8 cellular contexts compared by ENCODE assay signal in genomic region chr20:56359212-56360132, GRCh38. TPM values are rescaled to one million over a fixed set of nuclear protein-coding genes. Genes with fewer than 3 reads are reported as not detected.
A peak's percentile ranks its signal among the peaks of the same experiment; 100 is the strongest.
DNase-seq lines count a peak whose midpoint lies in the region; ATAC-seq, FAIRE-seq and TF ChIP-seq lines count a peak whose summit lies in the region.

No MANE protein-coding gene starts in this region.

- H3K36me3 ChIP-seq in endothelial cell of umbilical vein (ENCODE audit: control insufficient read depth in 2 of 2, extremely low read depth in 1 of 2, insufficient read depth in 2 of 2, low read length in 2 of 2) = no peaks in the 10 kb centered on the region
- peaks cover 33% of the 10 kb centered on the region for H3K36me3 ChIP-seq in mesodermal cell (ENCODE audit: control insufficient read depth, insufficient read depth, low read length)
- H3K36me3 ChIP-seq in suprapubic skin = no peaks in the 10 kb centered on the region

- no peak for TF ChIP-seq POLR2A in endothelial cell of umbilical vein (IDR thresholded peaks at IDR 0.05; ENCODE audit: low read depth, low read length)
- TF ChIP-seq POLR2A in suprapubic skin (IDR thresholded peaks at IDR 0.05) = no peak

- H3K4me3 ChIP-seq in endothelial cell of umbilical vein (replicated peaks in 1 of 3; ENCODE audit: insufficient read depth in 1 of 3, low read depth in 1 of 3, low read length in 3 of 3) = peak overlapping the region; percentile 62 to 92 (median 73)
- peak overlapping the region; percentile 84 for H3K4me3 ChIP-seq in mesodermal cell (ENCODE audit: extremely low read depth, insufficient read depth, low read length, poor library complexity, severe bottlenecking)
- peak overlapping the region; percentile 99 for H3K4me3 ChIP-seq in suprapubic skin

- no peaks in the 10 kb centered on the region for H3K27me3 Mint-ChIP-seq in IgD-negative memory B cell

- peak; percentile 76 for FAIRE-seq in endothelial cell of umbilical vein (lab: Jason Lieb, UNC)

- H3K4me1 ChIP-seq in endothelial cell of umbilical vein (ENCODE audit: control insufficient read depth, extremely low read depth, insufficient read depth, low read length) (peaks cover 6% of the 10 kb centered on the region), mesodermal cell (ENCODE audit: control insufficient read depth, insufficient read depth, low read length, poor library complexity, severe bottlenecking) (peaks cover 12% of the 10 kb centered on the region), suprapubic skin (peaks cover 37% of the 10 kb centered on the region)

- H3K4me2 ChIP-seq in endothelial cell of umbilical vein (ENCODE audit: insufficient read depth, low read length) = peak overlapping the region; percentile 75

- BruUV-seq in endothelial cell of umbilical vein (replicated peaks; lab: Mats Ljungman, UMichigan) = no TSS peak

- CTCF ChIA-PET in endothelial cell of umbilical vein (lab: Charles Lee) = interaction anchor here (0.6 to 2.2 kb wide), 10 partner anchors 10 to 147 kb away, joined by 3 to 7 read pairs (median 4); partner anchors contain the start of genes AURKA, CASS4 and CSTF1

- dilution Hi-C loops in endothelial cell of umbilical vein (cut with MboI; ENCODE audit: extremely low pct_ligation_motif_present, low sequenced_read_pairs) = no loop called here

- H3K27ac ChIP-seq in VCaP (peak overlapping the region; percentile 88), endothelial cell of umbilical vein (ENCODE audit: insufficient read depth, low read depth, low read length) (peak overlapping the region; percentile 59), mesodermal cell (ENCODE audit: low read depth, low read length, severe bottlenecking) (peak overlapping the region; percentile 71), suprapubic skin (peak overlapping the region; percentile 96)

- TF ChIP-seq EP300 in suprapubic skin (IDR thresholded peaks at IDR 0.05) = no peak

- no peaks in the 10 kb centered on the region for H3K9me3 ChIP-seq in endothelial cell of umbilical vein (replicated peaks; ENCODE audit: control insufficient read depth, insufficient read depth, low read length)
- H3K9me3 ChIP-seq in mesodermal cell (ENCODE audit: control insufficient read depth, low read length) = no peaks in the 10 kb centered on the region
- no peaks in the 10 kb centered on the region for H3K9me3 ChIP-seq in suprapubic skin

- peaks cover 10 to 13% (median 13%) of the 10 kb centered on the region in 3 donors for H3K4me1 Mint-ChIP-seq in IgD-negative memory B cell

- peak overlapping the region; percentile 71 for H3K9ac ChIP-seq in endothelial cell of umbilical vein (replicated peaks; ENCODE audit: extremely low read depth, insufficient read depth, low read length)

- intact Hi-C loops in endothelial cell of umbilical vein (cut with micrococcal nuclease) = loop anchor here (2.0 kb wide), 1 partner anchor 59 kb away; no protein-coding TSS in a partner anchor

- H3K79me2 ChIP-seq in endothelial cell of umbilical vein (ENCODE audit: control insufficient read depth, insufficient read depth, low read length) = peaks cover 2% of the 10 kb centered on the region

- peak overlapping the region in 2 of 3 donors; percentile 31 to 59 for H3K27ac Mint-ChIP-seq in IgD-negative memory B cell

- H3K36me3 Mint-ChIP-seq in IgD-negative memory B cell = no peaks in the 10 kb centered on the region

- H3K9me3 Mint-ChIP-seq in IgD-negative memory B cell = no peaks in the 10 kb centered on the region

- H2AFZ ChIP-seq in endothelial cell of umbilical vein (ENCODE audit: low read depth, low read length) = peak overlapping the region; percentile 91

- no peaks in the 10 kb centered on the region for H3K9me1 ChIP-seq in endothelial cell of umbilical vein (replicated peaks; ENCODE audit: control insufficient read depth, extremely low read depth, insufficient read depth, low read length)

- DNase-seq in DMS114 treated with DMSO at 0.1 percent for 48 hours (lab: John Stamatoyannopoulos, UW; ENCODE audit: unreplicated experiment) = peak; percentile 16
- peak; percentile 76 for DNase-seq in endothelial cell of umbilical vein (ENCODE audit: low read depth, low spot score)
- DNase-seq in suprapubic skin (ENCODE audit: low spot score in 2 of 2) = peak; percentile 75 to 85
- no peak for DNase-seq in middle frontal gyrus (ENCODE audit: extremely low spot score, low spot score)

- POLR2A ChIA-PET in endothelial cell of umbilical vein (lab: Charles Lee) = interaction anchor here (1.4 kb wide), 1 partner anchor 33 kb away, joined by 6 read pairs; the partner anchor contains the start of genes AURKA and CSTF1

- peak overlapping the region; percentile 84 to 94 (median 92) for H3K4me3 Mint-ChIP-seq in IgD-negative memory B cell

- ATAC-seq in GM19455 (IDR thresholded peaks at IDR 0.05; ENCODE audit: unreplicated experiment) = peak; percentile 28

- TF ChIP-seq CTCF in VCaP (conservative IDR thresholded peaks at IDR 0.05) (no peak), endothelial cell of umbilical vein (IDR thresholded peaks at IDR 0.05; ENCODE audit: extremely low read depth in 1 of 2, insufficient read depth in 1 of 2, low read depth in 1 of 2, low read length in 2 of 2) (no peak), suprapubic skin (IDR thresholded peaks at IDR 0.05) (no peak)

- 22 to 34% methylated on average over 40 to 47 of the region's 51 CpGs for WGBS in mesodermal cell (ENCODE audit: insufficient coverage in 2 of 2), 2 experiments
- WGBS in suprapubic skin = 16% methylated on average over 31 of the region's 51 CpGs

- no peaks in the 10 kb centered on the region for H4K20me1 ChIP-seq in endothelial cell of umbilical vein (replicated peaks; ENCODE audit: control insufficient read depth, extremely low read depth, insufficient read depth, low read length)

- peaks cover 3 to 4% of the 10 kb centered on the region in 2 experiments for H3K27me3 ChIP-seq in endothelial cell of umbilical vein (ENCODE audit: control insufficient read depth in 2 of 2, insufficient read depth in 2 of 2, low read length in 2 of 2)
- H3K27me3 ChIP-seq in suprapubic skin = no peaks in the 10 kb centered on the region

TF ChIP-seq in endothelial cell of umbilical vein, 7 proteins besides CTCF, POLR2A, EP300 and RAD21 (continues in another document):
- TF ChIP-seq MAX (IDR thresholded peaks at IDR 0.05; ENCODE audit: insufficient read depth, insufficient read length) (no peak), MYC (IDR thresholded peaks at IDR 0.05; ENCODE audit: low read depth, low read length) (no peak)

RNA-seq across cellular contexts. Expression of gene FAM210B, which starts 0.7 kb away (rescaled TPM):
- polyA plus RNA-seq in IgD-negative memory B cell = 15.8 TPM
- total RNA-seq in endothelial cell of umbilical vein = 37.6 and 44.5 TPM in 2 replicates
- 20.6 and 24.6 TPM in 2 replicates for polyA plus RNA-seq in endothelial cell of umbilical vein
- polyA plus RNA-seq in endothelial cell of umbilical vein (2011; cell fraction: cytosol; rRNA removed) = 27.2 and 28.0 TPM in 2 replicates
- 8.3 and 8.8 TPM in 2 replicates for polyA plus RNA-seq in endothelial cell of umbilical vein (2011; cell fraction: nucleus; rRNA removed)
- 53.8 and 54.3 TPM in 2 replicates for polyA plus RNA-seq in endothelial cell of umbilical vein (2012)
- polyA minus RNA-seq in endothelial cell of umbilical vein = 24.2 and 29.9 TPM in 2 replicates
- 10.0 TPM for polyA minus RNA-seq in endothelial cell of umbilical vein (2011; cell fraction: cytosol; rRNA and poly(A)+ RNA removed)
- polyA minus RNA-seq in endothelial cell of umbilical vein (2011; cell fraction: nucleus; rRNA and poly(A)+ RNA removed) = 9.2 and 10.1 TPM in 2 replicates
- 68.3 TPM for polyA plus RNA-seq in mesodermal cell (2013, experiment 1 of 2)
- 66.5 TPM for polyA plus RNA-seq in mesodermal cell (2013, experiment 2 of 2)
- 10 to 100 TPM; 44.0 to 75.3 (median 58.4) TPM for total RNA-seq in suprapubic skin

RNA-seq across cellular contexts. Expression of gene AURKA, which starts 32.5 kb away (rescaled TPM):
- polyA plus RNA-seq in IgD-negative memory B cell = 0.95 TPM
- 56.9 and 57.6 TPM in 2 replicates for total RNA-seq in endothelial cell of umbilical vein
- polyA plus RNA-seq in endothelial cell of umbilical vein = 27.3 and 33.1 TPM in 2 replicates
- 41.0 and 42.5 TPM in 2 replicates for polyA plus RNA-seq in endothelial cell of umbilical vein (2011; cell fraction: cytosol; rRNA removed)
- 19.0 and 28.6 TPM in 2 replicates for polyA plus RNA-seq in endothelial cell of umbilical vein (2011; cell fraction: nucleus; rRNA removed)
- 29.7 and 55.3 TPM in 2 replicates for polyA plus RNA-seq in endothelial cell of umbilical vein (2012)
- 21.5 and 27.3 TPM in 2 replicates for polyA minus RNA-seq in endothelial cell of umbilical vein
- polyA minus RNA-seq in endothelial cell of umbilical vein (2011; cell fraction: cytosol; rRNA and poly(A)+ RNA removed) = 90.4 TPM
- 9.5 and 12.6 TPM in 2 replicates for polyA minus RNA-seq in endothelial cell of umbilical vein (2011; cell fraction: nucleus; rRNA and poly(A)+ RNA removed)
- polyA plus RNA-seq in mesodermal cell (2013, experiment 1 of 2) = 61.5 TPM
- polyA plus RNA-seq in mesodermal cell (2013, experiment 2 of 2) = 65.7 TPM
- 1 to 10 TPM; 2.1 to 5.7 (median 2.5) TPM for total RNA-seq in suprapubic skin

RNA-seq across cellular contexts. Expression of gene CSTF1, which starts 33.0 kb away (rescaled TPM):
- polyA plus RNA-seq in IgD-negative memory B cell (29.1 TPM), endothelial cell of umbilical vein (49.3 and 51.7 TPM in 2 replicates)
- total RNA-seq in endothelial cell of umbilical vein (32.9 and 39.6 TPM in 2 replicates), suprapubic skin (10 to 100 TPM; 28.6 to 38.3 (median 31.2) TPM)
- 38.8 and 41.4 TPM in 2 replicates for polyA plus RNA-seq in endothelial cell of umbilical vein (2011; cell fraction: cytosol; rRNA removed)
- polyA plus RNA-seq in endothelial cell of umbilical vein (2011; cell fraction: nucleus; rRNA removed) = 33.5 and 34.2 TPM in 2 replicates
- 33.9 and 43.3 TPM in 2 replicates for polyA plus RNA-seq in endothelial cell of umbilical vein (2012)
- 81.1 and 103 TPM in 2 replicates for polyA minus RNA-seq in endothelial cell of umbilical vein
- 56.4 TPM for polyA minus RNA-seq in endothelial cell of umbilical vein (2011; cell fraction: cytosol; rRNA and poly(A)+ RNA removed)
- polyA minus RNA-seq in endothelial cell of umbilical vein (2011; cell fraction: nucleus; rRNA and poly(A)+ RNA removed) = 19.8 and 31.0 TPM in 2 replicates
- polyA plus RNA-seq in mesodermal cell (2013, experiment 1 of 2) = 40.4 TPM
- polyA plus RNA-seq in mesodermal cell (2013, experiment 2 of 2) = 36.6 TPM

RNA-seq across cellular contexts. Expression of gene CASS4, which starts 52.6 kb away (rescaled TPM):
- 0.34 TPM for polyA plus RNA-seq in IgD-negative memory B cell
- total RNA-seq in endothelial cell of umbilical vein = not detected in 2 replicates
- not detected in 2 replicates for polyA plus RNA-seq in endothelial cell of umbilical vein
- not detected in 2 replicates for polyA plus RNA-seq in endothelial cell of umbilical vein (2011; cell fraction: cytosol; rRNA removed)
- 0.06 TPM in 1 of 2 replicates, not detected in the other for polyA plus RNA-seq in endothelial cell of umbilical vein (2011; cell fraction: nucleus; rRNA removed)
- not detected in 2 replicates for polyA plus RNA-seq in endothelial cell of umbilical vein (2012)
- polyA minus RNA-seq in endothelial cell of umbilical vein = 0.10 and 1.0 TPM in 2 replicates
- not detected for polyA minus RNA-seq in endothelial cell of umbilical vein (2011; cell fraction: cytosol; rRNA and poly(A)+ RNA removed)
- not detected in 2 replicates for polyA minus RNA-seq in endothelial cell of umbilical vein (2011; cell fraction: nucleus; rRNA and poly(A)+ RNA removed)
- 0.26 TPM for polyA plus RNA-seq in mesodermal cell (2013, experiment 1 of 2)
- 0.40 TPM for polyA plus RNA-seq in mesodermal cell (2013, experiment 2 of 2)
- total RNA-seq in suprapubic skin = 1 to 10 TPM in 1 of 4 donors, under 1 TPM in 3; 0.42 to 1.9 (median 0.66) TPM
